Comparison of ENCODE assay signal across 12 cellular contexts in the genomic region with DNA sequence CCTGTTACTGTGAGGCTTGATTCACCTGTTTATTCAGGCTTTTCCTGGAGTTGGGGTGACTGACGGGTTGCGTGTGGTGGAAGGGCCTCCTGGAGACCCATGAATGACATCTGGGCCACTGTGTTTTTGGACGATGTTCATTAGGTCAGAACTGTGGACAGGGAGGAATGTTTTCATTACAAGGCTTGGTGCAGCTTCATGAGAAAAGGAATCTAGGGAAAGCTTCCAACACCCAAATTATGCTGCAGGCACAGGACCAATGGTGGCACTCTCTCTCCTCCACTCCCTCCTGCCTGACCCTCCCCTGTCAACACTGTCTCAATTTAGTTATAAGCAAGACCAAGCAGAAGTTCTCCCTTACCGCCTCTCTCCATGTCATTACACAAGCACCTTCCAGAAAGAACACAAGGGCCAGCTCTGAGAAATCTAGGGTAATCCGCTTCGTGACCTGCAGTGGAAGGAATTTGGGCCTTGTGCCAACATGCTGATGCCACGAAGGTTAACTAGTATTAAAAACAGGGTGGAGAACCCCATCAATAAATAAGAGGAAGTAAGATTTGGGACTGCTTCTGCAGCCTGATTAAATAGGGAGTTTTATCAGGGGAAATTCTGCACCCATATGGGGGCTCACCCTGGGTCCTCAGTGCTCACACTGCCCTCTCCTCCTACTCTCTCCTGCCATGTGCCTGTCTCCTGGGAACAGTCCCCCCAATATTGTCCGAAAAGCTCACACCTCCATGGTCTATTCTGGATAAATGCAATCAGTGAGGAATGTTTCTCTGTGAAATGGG.
A peak's percentile ranks its signal among the peaks of the same experiment; 100 is the strongest.
DNase-seq lines count a peak whose midpoint lies in the region; ATAC-seq, FAIRE-seq and TF ChIP-seq lines count a peak whose summit lies in the region.
"Had no signal": no experiment of that assay in that cellular context is flagged by ENCODE, and none has a peak within 500 bp of the region (broad histone marks: within the 10 kb centered on the region; RNA-seq: fewer than 3 reads in every experiment).

No MANE protein-coding gene starts in this region.

- H3K4me1 ChIP-seq in hepatocyte (ENCODE audit: insufficient read depth) (peaks cover 4% of the 10 kb centered on the region), thyroid gland (peaks cover 6 to 9% of the 10 kb centered on the region in 2 donors)

- H3K36me3 Mint-ChIP-seq in activated naive CD4-positive, alpha-beta T cell treated with anti-CD3 and anti-CD28 coated beads, Interleukin-2, amount 50 U/mL, for 72 hours, result no peaks in the 10 kb centered on the region

- peaks cover 0 to 5% of the 10 kb centered on the region in 2 donors for H3K9me3 Mint-ChIP-seq in activated naive CD4-positive, alpha-beta T cell treated with anti-CD3 and anti-CD28 coated beads, Interleukin-2, amount 50 U/mL, for 72 hours

- TF ChIP-seq CTCF in brain microvascular endothelial cell (IDR thresholded peaks at IDR 0.05; ENCODE audit: low read depth, low read length, missing control alignments) (no peak), hepatocyte (IDR thresholded peaks at IDR 0.05; ENCODE audit: poor library complexity) (no peak), thyroid gland (IDR thresholded peaks at IDR 0.05) (no peak)

- H3K27me3 ChIP-seq in brain microvascular endothelial cell (replicated peaks) (no peaks in the 10 kb centered on the region), hepatocyte (no peaks in the 10 kb centered on the region), thyroid gland (no peaks in the 10 kb centered on the region)

- no peak for TF ChIP-seq POLR2A in thyroid gland (IDR thresholded peaks at IDR 0.05)

- H4K20me1 ChIP-seq in hepatocyte (ENCODE audit: insufficient read depth, poor library complexity, severe bottlenecking), result no peaks in the 10 kb centered on the region

- intact Hi-C loops in thyroid gland (cut with DNase I), result no loop called here

- H3K4me3 ChIP-seq in brain microvascular endothelial cell (ENCODE audit: low read depth, low read length), result no peak overlapping the region
- no peak overlapping the region for H3K4me3 ChIP-seq in hepatocyte
- H3K4me3 ChIP-seq in thyroid gland (replicated peaks in 1 of 3), result no peak overlapping the region

- 65% methylated on average over 8 of the region's 8 CpGs for WGBS in hepatocyte (ENCODE audit: low lambda C conversion rate, missing lambda C conversion rate)
- 23 to 24% methylated on average over 8 of the region's 8 CpGs for WGBS in thyroid gland, 2 donors

- in situ Hi-C loops in brain microvascular endothelial cell (cut with HindIII; ENCODE audit: low pct_ligation_motif_present, low sequenced_read_pairs), result no loop called here

- DNase-seq in HTR-8/SVneo (ENCODE audit: insufficient read length, low spot score) (no peak), brain microvascular endothelial cell (peak; percentile 73), hepatocyte (ENCODE audit: low spot score) (peak; percentile 74), thyroid gland (peak; percentile 63 to 68), DMS 273 treated with DMSO at 0.1 percent for 48 hours (lab: John Stamatoyannopoulos, UW) (no peak), nucleus accumbens (lab: John Stamatoyannopoulos, UW) (no peak)
- DNase-seq in activated naive CD4-positive, alpha-beta T cell treated with anti-CD3 and anti-CD28 coated beads, Interleukin-2, amount 50 U/mL, for 72 hours (ENCODE audit: low spot score in 2 of 2), result no peak
- DNase-seq: stimulated activated CD4-positive, alpha-beta T cell treated with anti-CD3 and anti-CD28 coated beads, Interleukin-12 subunit alpha, Interleukin-12 subunit beta, amount 100 ng/mL, for 4 hours had no signal

- H3K4me2 ChIP-seq in hepatocyte, result no peak overlapping the region

- no peaks in the 10 kb centered on the region for H3K79me2 ChIP-seq in hepatocyte

- no peak for ATAC-seq in GM19395 (IDR thresholded peaks at IDR 0.05; ENCODE audit: unreplicated experiment)
- ATAC-seq in activated naive CD4-positive, alpha-beta T cell treated with anti-CD3 and anti-CD28 coated beads, Interleukin-2, amount 50 U/mL, for 72 hours, result no peak
- ATAC-seq: SK-N-SH treated with all-trans-retinoic acid at 6 μM for 48 hours had no signal

- peak; percentile 16 for FAIRE-seq in HTR-8/SVneo (lab: Jason Lieb, UNC)
- FAIRE-seq: GM18507 had no signal

- H3K9me3 ChIP-seq in hepatocyte (ENCODE audit: low read depth) (no peaks in the 10 kb centered on the region), thyroid gland (no peaks in the 10 kb centered on the region)

- H3K27ac ChIP-seq in brain microvascular endothelial cell (peak overlapping the region; percentile 82), hepatocyte (peak overlapping the region; percentile 67), thyroid gland (peak overlapping the region in 1 of 3 donors; percentile 34)

- H3K36me3 ChIP-seq in brain microvascular endothelial cell (replicated peaks) (no peaks in the 10 kb centered on the region), hepatocyte (replicated peaks; ENCODE audit: insufficient read depth, low read depth) (no peaks in the 10 kb centered on the region), thyroid gland (no peaks in the 10 kb centered on the region)

- no peak overlapping the region for H2AFZ ChIP-seq in hepatocyte

- H3K9me2 ChIP-seq in hepatocyte (replicated peaks; ENCODE audit: insufficient read depth), result no peaks in the 10 kb centered on the region

- H3K27ac Mint-ChIP-seq in activated naive CD4-positive, alpha-beta T cell treated with anti-CD3 and anti-CD28 coated beads, Interleukin-2, amount 50 U/mL, for 72 hours, result no peak overlapping the region
- H3K27ac Mint-ChIP-seq: activated T-helper 1 cell treated with anti-CD3 and anti-CD28 coated beads, Interleukin-12 subunit alpha, Interleukin-12 subunit beta, Interleukin-2, Interleukin-4 antibody, amounts not matched to agents 30 ng/mL and 10 ng/mL and 1 ng/mL, durations not matched to agents 14 hours and 24 hours and 36 hours had no signal

Comparison
In these comparisons a context has a peak if more than half of its experiments do, and no peak if none do; other contexts are left out.
1. DNase-seq: peak in brain microvascular endothelial cell (single experiment), hepatocyte (single experiment) and thyroid gland (2 of 2); none in HTR-8/SVneo (single experiment), DMS 273 treated with DMSO at 0.1 percent for 48 hours (single experiment), nucleus accumbens (0 of 56) and activated naive CD4-positive, alpha-beta T cell treated with anti-CD3 and anti-CD28 coated beads, Interleukin-2, amount 50 U/mL, for 72 hours (0 of 2).